30 cellular contexts compared by ENCODE assay signal in the genomic region with DNA sequence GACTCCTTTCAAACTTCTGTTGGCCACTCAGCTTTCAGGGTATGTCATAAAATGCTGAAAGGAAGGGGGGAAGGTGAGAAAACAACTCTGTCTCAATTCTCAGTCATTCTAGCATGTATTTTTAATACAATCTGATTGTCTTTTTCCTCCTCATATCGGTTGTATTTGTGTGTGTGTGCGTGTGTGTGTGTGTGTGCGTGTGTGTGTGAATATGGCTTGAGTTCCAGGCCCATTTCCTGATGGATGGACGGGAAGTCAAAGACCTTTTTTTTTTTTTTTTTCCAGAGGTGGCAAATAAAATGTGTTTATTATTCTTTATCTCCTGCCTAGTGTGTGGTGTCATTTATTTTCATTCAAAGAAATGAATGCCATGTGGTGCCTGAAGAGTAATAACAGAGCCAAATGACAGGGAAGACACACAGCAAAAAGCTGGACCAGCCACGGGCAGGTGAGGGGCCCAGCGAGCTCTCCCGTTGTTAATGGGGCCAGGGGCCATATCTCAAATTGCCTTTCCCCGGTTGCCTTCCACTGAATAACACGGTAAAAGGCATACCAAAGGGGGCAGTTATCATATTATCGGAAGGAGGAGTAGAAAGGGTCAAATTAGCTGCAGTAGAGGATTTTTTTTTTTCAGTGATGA. TPM values are rescaled to one million over a fixed set of nuclear protein-coding genes. Genes with fewer than 3 reads are reported as not detected.
"Had no signal": no experiment of that assay in that cellular context is flagged by ENCODE, and none has a peak within 500 bp of the region (broad histone marks: within the 10 kb centered on the region; RNA-seq: fewer than 3 reads in every experiment).

No MANE protein-coding gene starts in this region.

- H3K36me3 Mint-ChIP-seq: activated CD4-positive, alpha-beta memory T cell treated with anti-CD3 and anti-CD28 coated beads for 36 hours; activated CD8-positive, alpha-beta memory T cell treated with anti-CD3 and anti-CD28 coated beads, Interleukin-2, amount 10 ng/mL, durations not matched to agents 7 days and 5 days; activated naive CD8-positive, alpha-beta T cell had no signal

- H3K27ac Mint-ChIP-seq: activated CD4-positive, alpha-beta memory T cell treated with anti-CD3 and anti-CD28 coated beads for 36 hours; activated CD4-positive, alpha-beta T cell treated with anti-CD3 and anti-CD28 coated beads for 36 hours; activated CD4-positive, alpha-beta T cell treated with anti-CD3 and anti-CD28 coated beads, Interleukin-2, amount 10 ng/mL, durations not matched to agents 24 days and 14 days; activated CD8-positive, alpha-beta memory T cell treated with anti-CD3 and anti-CD28 coated beads, Interleukin-2, amount 10 ng/mL, durations not matched to agents 7 days and 5 days; activated naive CD8-positive, alpha-beta T cell; activated T-helper 17 cell treated with anti-CD3 and anti-CD28 coated beads, Interleukin-2, amount 50 U/mL, for 72 hours had no signal

- H3K9me3 Mint-ChIP-seq: activated CD4-positive, alpha-beta memory T cell treated with anti-CD3 and anti-CD28 coated beads for 36 hours; activated CD4-positive, alpha-beta T cell treated with anti-CD3 and anti-CD28 coated beads, Interleukin-2, amount 10 ng/mL, durations not matched to agents 24 days and 14 days; activated T-helper 17 cell treated with anti-CD3 and anti-CD28 coated beads, Interleukin-2, amount 50 U/mL, for 72 hours had no signal

- H3K4me3 ChIP-seq: body of pancreas, esophagus squamous epithelium, gastroesophageal sphincter had no signal

- H3K9me3 ChIP-seq: body of pancreas, esophagus squamous epithelium, gastroesophageal sphincter had no signal

- H3K27ac ChIP-seq: body of pancreas, epithelial cell of prostate, esophagus squamous epithelium, gastroesophageal sphincter had no signal

- H3K36me3 ChIP-seq: esophagus squamous epithelium, gastroesophageal sphincter had no signal

- H3K4me3 Mint-ChIP-seq: activated CD4-positive, alpha-beta memory T cell treated with anti-CD3 and anti-CD28 coated beads for 36 hours; activated CD4-positive, alpha-beta T cell treated with anti-CD3 and anti-CD28 coated beads for 36 hours; activated CD4-positive, alpha-beta T cell treated with anti-CD3 and anti-CD28 coated beads, Interleukin-2, amount 10 ng/mL, durations not matched to agents 24 days and 14 days; activated CD8-positive, alpha-beta memory T cell treated with anti-CD3 and anti-CD28 coated beads, Interleukin-2, amount 10 ng/mL, durations not matched to agents 7 days and 5 days; activated CD8-positive, alpha-beta T cell treated with anti-CD3 and anti-CD28 coated beads, Interleukin-2, amount 10 ng/mL, durations not matched to agents 7 days and 5 days; activated naive CD8-positive, alpha-beta T cell; activated T-helper 17 cell treated with anti-CD3 and anti-CD28 coated beads, Interleukin-2, amount 50 U/mL, for 72 hours had no signal

- FAIRE-seq: colon, endometrium, endothelial cell of umbilical vein had no signal

- DNase-seq: activated CD4-positive, alpha-beta memory T cell treated with anti-CD3 and anti-CD28 coated beads for 36 hours; activated CD4-positive, alpha-beta T cell treated with anti-CD3 and anti-CD28 coated beads for 36 hours; activated CD4-positive, CD25-positive, alpha-beta regulatory T cell; activated CD4-positive, CD25-positive, alpha-beta regulatory T cell treated with anti-CD3 and anti-CD28 coated beads, Interleukin-2, amount 50 U/mL, for 72 hours; activated CD8-positive, alpha-beta memory T cell treated with anti-CD3 and anti-CD28 coated beads, Interleukin-2, amount 10 ng/mL, durations not matched to agents 7 days and 5 days; activated CD8-positive, alpha-beta memory T cell treated with anti-CD3 and anti-CD28 coated beads, Interleukin-2, amount 50 U/mL, for 4 hours; activated effector memory CD4-positive, alpha-beta T cell treated with Interleukin-2 at 50 U/mL for 16 hours; activated gamma-delta T cell treated with Interleukin-2 at 50 U/mL for 16 hours; activated naive CD4-positive, alpha-beta T cell treated with anti-CD3 and anti-CD28 coated beads, Interleukin-2, amount 50 U/mL, for 16 hours; activated naive CD4-positive, alpha-beta T cell treated with Interleukin-2 at 50 U/mL for 16 hours; activated T-cell treated with anti-CD3 and anti-CD28 coated beads, Interleukin-2, amount 50 U/mL, for 1 hour; amygdala; aorta; body of pancreas; cortex of kidney; dermis blood vessel endothelial cell; effector CD8-positive, alpha-beta T cell; esophagus squamous epithelium; foreskin melanocyte; T-helper 2 cell had no signal

- ATAC-seq: activated CD8-positive, alpha-beta memory T cell treated with anti-CD3 and anti-CD28 coated beads, Interleukin-2, amount 10 ng/mL, durations not matched to agents 7 days and 5 days; activated CD8-positive, alpha-beta T cell treated with anti-CD3 and anti-CD28 coated beads, Interleukin-2, amount 10 ng/mL, durations not matched to agents 7 days and 5 days; body of pancreas; gastroesophageal sphincter had no signal

RNA-seq across cellular contexts. Expression of a gene that starts 3.1 kb away (rescaled TPM):
- total RNA-seq: fibroblast of villous mesenchyme had no signal
